In genomic region chr18:55318864-55319516, GRCh38 we compare ENCODE assay signal across 8 cellular contexts.
DNase-seq lines count a peak whose midpoint lies in the region; ATAC-seq and TF ChIP-seq lines count a peak whose summit lies in the region.

No MANE protein-coding gene starts in this region.

- no peak overlapping the region for H2AFZ ChIP-seq in fibroblast of lung (ENCODE audit: low read length)

- H3K4me1 ChIP-seq in fibroblast of lung (ENCODE audit: control insufficient read depth, extremely low read depth, insufficient read depth, low read length) = peaks cover 3% of the 10 kb centered on the region

- H3K9me3 Mint-ChIP-seq in activated naive CD4-positive, alpha-beta T cell treated with anti-CD3 and anti-CD28 coated beads, Interleukin-2, amount 50 U/mL, for 72 hours = no peaks in the 10 kb centered on the region

- in situ Hi-C loops in GM13976 (cut with MboI; ENCODE audit: low sequenced_read_pairs, unreplicated experiment) = no loop called here

- DNase-seq in GM12864 (ENCODE audit: low read depth) (no peak), NCI-H748 (lab: John Stamatoyannopoulos, UW; ENCODE audit: unreplicated experiment) (peak; percentile 63), fibroblast of lung (ENCODE audit: low read depth in 2 of 2) (peak; percentile 74 to 87), GM13976 (ENCODE audit: low spot score) (no peak)
- DNase-seq in activated naive CD4-positive, alpha-beta T cell treated with anti-CD3 and anti-CD28 coated beads, Interleukin-2, amount 50 U/mL, for 72 hours (ENCODE audit: low spot score in 2 of 2) = no peak

- peak overlapping the region; percentile 99 for H3K4me2 ChIP-seq in fibroblast of lung (ENCODE audit: extremely low read depth, insufficient read depth, low read length)

- peak overlapping the region; percentile 83 for H3K27ac ChIP-seq in fibroblast of lung (ENCODE audit: insufficient read depth, low read length)
- H3K27ac ChIP-seq in skin epidermis = peak overlapping the region in 18 of 21 experiments; percentile 0 to 93 (median 88)

- no peak for TF ChIP-seq CTCF in GM12864 (IDR thresholded peaks at IDR 0.05; ENCODE audit: low read depth, low read length, missing control alignments)
- no peak for TF ChIP-seq CTCF in fibroblast of lung (conservative IDR thresholded peaks at IDR 0.05 in 1 of 2, IDR thresholded peaks at IDR 0.05 in 1 of 2; ENCODE audit: low read depth in 1 of 2, low read length in 2 of 2)
- TF ChIP-seq CTCF in GM13976 (IDR thresholded peaks at IDR 0.05; ENCODE audit: borderline replicate concordance, control extremely low read depth, extremely low read depth, insufficient read depth, missing control alignments) = no peak

- no peaks in the 10 kb centered on the region for H3K9me3 ChIP-seq in fibroblast of lung (ENCODE audit: control insufficient read depth, insufficient read depth, low read depth, low read length)

- H3K36me3 Mint-ChIP-seq in activated naive CD4-positive, alpha-beta T cell treated with anti-CD3 and anti-CD28 coated beads, Interleukin-2, amount 50 U/mL, for 72 hours = no peaks in the 10 kb centered on the region

- no peaks in the 10 kb centered on the region for H3K36me3 ChIP-seq in fibroblast of lung (ENCODE audit: control insufficient read depth, insufficient read depth, low read length)

- H3K79me2 ChIP-seq in fibroblast of lung (ENCODE audit: control insufficient read depth, insufficient read depth, low read length) = peaks cover 34% of the 10 kb centered on the region

- H4K20me1 ChIP-seq in fibroblast of lung (ENCODE audit: control insufficient read depth, extremely low read depth, insufficient read depth, low read length) = no peaks in the 10 kb centered on the region

- H3K27ac Mint-ChIP-seq in activated naive CD4-positive, alpha-beta T cell treated with anti-CD3 and anti-CD28 coated beads, Interleukin-2, amount 50 U/mL, for 72 hours = no peak overlapping the region

- peak overlapping the region; percentile 43 for H3K9ac ChIP-seq in fibroblast of lung (ENCODE audit: insufficient read depth, low read length)

- ATAC-seq in HG03097 (IDR thresholded peaks at IDR 0.05; ENCODE audit: low FRiP score, unreplicated experiment) (no peak), HG02840 (IDR thresholded peaks at IDR 0.05; ENCODE audit: low FRiP score, unreplicated experiment) (no peak)
- ATAC-seq in activated naive CD4-positive, alpha-beta T cell treated with anti-CD3 and anti-CD28 coated beads, Interleukin-2, amount 50 U/mL, for 72 hours = no peak

- H3K27me3 ChIP-seq in fibroblast of lung (ENCODE audit: control insufficient read depth, insufficient read depth, low read length) = no peaks in the 10 kb centered on the region

- peak overlapping the region; percentile 56 for H3K4me3 ChIP-seq in GM12864 (ENCODE audit: low read depth, low read length)
- peak overlapping the region; percentile 39 to 90 (median 64) for H3K4me3 ChIP-seq in fibroblast of lung (replicated peaks in 1 of 4; ENCODE audit: control extremely low read depth in 1 of 4, insufficient read depth in 1 of 4, low read depth in 3 of 4, low read length in 4 of 4)
- peak overlapping the region in 4 of 7 experiments; percentile 8 to 52 (median 35) for H3K4me3 ChIP-seq in skin epidermis

Comparison
In these comparisons a context has a peak if more than half of its experiments do, and no peak if none do; other contexts are left out.
1. DNase-seq: peak in NCI-H748 (single experiment) and fibroblast of lung (2 of 2); none in GM12864 (single experiment), activated naive CD4-positive, alpha-beta T cell treated with anti-CD3 and anti-CD28 coated beads, Interleukin-2, amount 50 U/mL, for 72 hours (0 of 2) and GM13976 (single experiment).
2. Peak in every context shown above with its lines, with median percentiles within 50 percentile points of each other: H3K4me3 ChIP-seq.